Comparison of ENCODE assay signal across 20 cellular contexts in the genomic region with DNA sequence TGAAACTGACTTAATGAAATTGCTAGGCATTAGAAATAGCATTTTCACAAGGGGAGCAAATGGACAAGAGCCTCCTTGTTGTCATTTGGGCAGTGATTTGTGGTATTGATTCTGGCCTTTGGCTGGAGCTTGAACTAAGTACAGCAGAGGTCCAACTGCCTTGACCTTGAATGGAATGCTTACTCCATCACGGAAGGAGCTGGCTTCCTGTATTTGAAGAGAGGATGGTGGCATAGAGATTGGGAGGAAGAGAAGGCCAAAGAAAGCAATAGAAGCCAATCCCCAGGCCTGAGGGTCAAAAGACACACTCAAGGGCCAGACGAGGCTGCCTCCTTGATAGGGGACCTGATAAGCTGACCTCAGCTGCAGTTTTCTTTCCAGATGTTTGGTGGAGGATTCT.
DNase-seq lines count a peak whose midpoint lies in the region; ATAC-seq and TF ChIP-seq lines count a peak whose summit lies in the region.
"Had no signal": no experiment of that assay in that cellular context is flagged by ENCODE, and none has a peak within 500 bp of the region (broad histone marks: within the 10 kb centered on the region; RNA-seq: fewer than 3 reads in every experiment).

No MANE protein-coding gene starts in this region.

- H3K4me3 Mint-ChIP-seq in MCF 10A (ENCODE audit: unreplicated experiment) (no peak overlapping the region), mesothelial cell of epicardium (no peak overlapping the region), progenitor cell of endocrine pancreas (ENCODE audit: low read depth) (no peak overlapping the region)
- H3K4me3 Mint-ChIP-seq in activated T-cell treated with anti-CD3 and anti-CD28 coated beads, Interleukin-2, amount 50 U/mL, for 72 hours, result no peak overlapping the region
- H3K4me3 Mint-ChIP-seq: CD4-positive, alpha-beta memory T cell; GM23338; H9 had no signal

- H3K9me3 Mint-ChIP-seq in MCF 10A (ENCODE audit: unreplicated experiment) (peaks cover 6% of the 10 kb centered on the region), mesothelial cell of epicardium (no peaks in the 10 kb centered on the region), progenitor cell of endocrine pancreas (ENCODE audit: low read depth) (no peaks in the 10 kb centered on the region)
- peaks cover 0 to 2% of the 10 kb centered on the region in 2 donors for H3K9me3 Mint-ChIP-seq in activated T-cell treated with anti-CD3 and anti-CD28 coated beads, Interleukin-2, amount 50 U/mL, for 72 hours
- H3K9me3 Mint-ChIP-seq: GM23338, H9 had no signal

- POLR2A ChIA-PET in MCF 10A (lab: Yijun Ruan, JAX), result no interaction called here

- no peak for TF ChIP-seq POLR2A in breast epithelium (IDR thresholded peaks at IDR 0.05)

- H3K27me3 Mint-ChIP-seq in MCF 10A (ENCODE audit: insufficient read depth, unreplicated experiment) (peaks cover 8% of the 10 kb centered on the region), mesothelial cell of epicardium (ENCODE audit: low read depth) (no peaks in the 10 kb centered on the region), progenitor cell of endocrine pancreas (no peaks in the 10 kb centered on the region)
- no peaks in the 10 kb centered on the region for H3K27me3 Mint-ChIP-seq in activated T-cell treated with anti-CD3 and anti-CD28 coated beads, Interleukin-2, amount 50 U/mL, for 72 hours (ENCODE audit: low read depth)
- H3K27me3 Mint-ChIP-seq: CD4-positive, alpha-beta memory T cell had no signal

- CTCF ChIA-PET in MCF 10A (lab: Yijun Ruan, JAX), result no interaction called here

- intact Hi-C loops in breast epithelium (cut with DNase I; ENCODE audit: low total_unique reads) (no loop called here), MCF 10A (cut with micrococcal nuclease) (no loop called here)

- no peaks in the 10 kb centered on the region for H3K36me3 Mint-ChIP-seq in MCF 10A (ENCODE audit: insufficient read depth, unreplicated experiment)
- no peaks in the 10 kb centered on the region for H3K36me3 Mint-ChIP-seq in mesothelial cell of epicardium
- no peaks in the 10 kb centered on the region for H3K36me3 Mint-ChIP-seq in activated T-cell treated with anti-CD3 and anti-CD28 coated beads, Interleukin-2, amount 50 U/mL, for 72 hours (ENCODE audit: insufficient read depth in 2 of 2)
- H3K36me3 Mint-ChIP-seq in progenitor cell of endocrine pancreas (ENCODE audit: insufficient read depth), result no peaks in the 10 kb centered on the region
- H3K36me3 Mint-ChIP-seq: CD4-positive, alpha-beta memory T cell had no signal

- H3K4me3 ChIP-seq in breast epithelium (no peak overlapping the region), thoracic aorta (no peak overlapping the region)
- H3K4me3 ChIP-seq: A549, GM23338 had no signal

- no peak for TF ChIP-seq CTCF in breast epithelium (IDR thresholded peaks at IDR 0.05)
- no peak for TF ChIP-seq CTCF in MCF 10A (IDR thresholded peaks at IDR 0.05; ENCODE audit: unreplicated experiment)
- TF ChIP-seq CTCF in mesothelial cell of epicardium (IDR thresholded peaks at IDR 0.05; ENCODE audit: unreplicated experiment), result no peak
- TF ChIP-seq CTCF in thoracic aorta (IDR thresholded peaks at IDR 0.05), result no peak
- TF ChIP-seq CTCF in progenitor cell of endocrine pancreas (IDR thresholded peaks at IDR 0.05; ENCODE audit: unreplicated experiment), result no peak

- peak overlapping the region; percentile 26 to 30 for H3K27ac ChIP-seq in breast epithelium
- peak overlapping the region; percentile 44 to 47 for H3K27ac ChIP-seq in thoracic aorta
- H3K27ac ChIP-seq: 22Rv1, A549 had no signal

- no peak overlapping the region for H3K27ac Mint-ChIP-seq in MCF 10A (ENCODE audit: low read depth, unreplicated experiment)
- H3K27ac Mint-ChIP-seq in mesothelial cell of epicardium, result peak overlapping the region; percentile 65
- no peak overlapping the region for H3K27ac Mint-ChIP-seq in activated T-cell treated with anti-CD3 and anti-CD28 coated beads, Interleukin-2, amount 50 U/mL, for 72 hours
- H3K27ac Mint-ChIP-seq in progenitor cell of endocrine pancreas, result no peak overlapping the region
- H3K27ac Mint-ChIP-seq: CD4-positive, alpha-beta memory T cell; GM23338; H9 had no signal

- ATAC-seq in thoracic aorta (ENCODE audit: insufficient number of reproducible peaks, low FRiP score, low read depth), result no peak
- ATAC-seq in activated T-cell treated with anti-CD3 and anti-CD28 coated beads, Interleukin-2, amount 50 U/mL, for 72 hours (replicated peaks in 1 of 2), result no peak
- ATAC-seq: A549, GM23338, HCT116 had no signal

- H3K4me1 ChIP-seq in breast epithelium, result no peaks in the 10 kb centered on the region
- peaks cover 15 to 41% of the 10 kb centered on the region in 2 donors for H3K4me1 ChIP-seq in thoracic aorta (ENCODE audit: control insufficient read depth in 1 of 2, low read depth in 2 of 2)
- H3K4me1 ChIP-seq: A549 had no signal

- H3K36me3 ChIP-seq in breast epithelium, result no peaks in the 10 kb centered on the region
- H3K36me3 ChIP-seq in thoracic aorta, result no peaks in the 10 kb centered on the region

- H3K9me3 ChIP-seq in breast epithelium (no peaks in the 10 kb centered on the region), thoracic aorta (no peaks in the 10 kb centered on the region)
- H3K9me3 ChIP-seq: A549 had no signal

- no peaks in the 10 kb centered on the region for H3K27me3 ChIP-seq in breast epithelium
- H3K27me3 ChIP-seq in thoracic aorta (replicated peaks; ENCODE audit: insufficient read depth), result no peaks in the 10 kb centered on the region

- no TSS peak for BruUV-seq in MCF 10A (replicated peaks; lab: Mats Ljungman, UMichigan)

- H3K4me1 Mint-ChIP-seq in MCF 10A (ENCODE audit: insufficient read depth, unreplicated experiment), result no peaks in the 10 kb centered on the region
- H3K4me1 Mint-ChIP-seq in mesothelial cell of epicardium, result peaks cover 50% of the 10 kb centered on the region
- no peaks in the 10 kb centered on the region for H3K4me1 Mint-ChIP-seq in activated T-cell treated with anti-CD3 and anti-CD28 coated beads, Interleukin-2, amount 50 U/mL, for 72 hours (ENCODE audit: low read depth)
- peaks cover 9% of the 10 kb centered on the region for H3K4me1 Mint-ChIP-seq in progenitor cell of endocrine pancreas (ENCODE audit: low read depth)
- H3K4me1 Mint-ChIP-seq: CD4-positive, alpha-beta memory T cell; H9 had no signal

- DNase-seq in breast epithelium (ENCODE audit: low spot score in 2 of 2) (no peak), MCF 10A (ENCODE audit: unreplicated experiment) (no peak), mesothelial cell of epicardium (ENCODE audit: low spot score in 2 of 2, unreplicated experiment in 2 of 2) (no peak), thoracic aorta (ENCODE audit: low spot score) (no peak), progenitor cell of endocrine pancreas (ENCODE audit: low spot score, unreplicated experiment) (no peak), middle frontal gyrus (ENCODE audit: extremely low spot score, low spot score) (no peak)
- no peak for DNase-seq in activated T-cell treated with anti-CD3 and anti-CD28 coated beads, Interleukin-2, amount 50 U/mL, for 72 hours
- DNase-seq: ACHN; C1 segment of cervical spinal cord; Calu3; CD4-positive, alpha-beta memory T cell; COR-L47; DMS53; DMS79 treated with DMSO at 0.1 percent for 48 hours; GF-D8; H9 had no signal
